1 cellular context compared by ENCODE assay signal in the genomic region with DNA sequence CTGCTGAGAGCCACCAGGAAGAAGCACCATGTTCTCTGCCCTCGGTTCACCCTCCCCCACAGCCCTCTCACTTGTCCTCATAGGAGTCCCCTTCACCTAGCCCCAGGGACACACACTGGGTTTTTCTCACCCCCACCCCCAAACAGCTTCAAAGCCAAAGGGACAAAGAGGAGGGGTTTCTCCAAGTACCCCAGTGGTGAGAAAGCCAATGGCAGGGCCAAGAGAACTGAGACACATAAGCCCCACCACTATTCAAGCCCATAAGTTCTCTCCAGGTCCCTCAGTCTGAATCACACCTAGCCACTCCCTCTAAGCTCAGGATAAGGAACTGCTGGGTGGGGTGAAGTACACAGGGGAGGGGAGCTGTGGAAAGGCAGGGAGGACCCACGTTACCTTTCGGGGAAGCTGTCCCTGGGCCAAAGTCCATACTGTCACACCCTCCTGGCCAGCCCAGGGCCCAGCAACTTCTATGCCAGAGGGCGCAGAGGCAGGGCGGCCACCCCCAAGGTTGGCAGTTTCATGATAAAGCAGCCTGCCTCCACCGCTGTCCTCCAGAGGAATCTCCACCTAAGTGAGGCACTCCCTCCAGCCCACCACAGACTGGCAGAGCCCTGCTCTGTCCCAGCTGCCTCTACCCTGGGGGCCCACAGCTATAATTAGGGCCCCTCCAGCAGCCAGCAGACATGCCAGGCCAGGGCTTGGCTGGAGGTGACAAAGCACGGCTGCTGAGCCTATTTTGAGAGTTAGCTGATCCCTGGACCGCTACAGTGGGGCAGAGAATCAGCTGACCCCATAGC.
TF ChIP-seq lines count a peak whose summit lies in the region.

No MANE protein-coding gene starts in this region.

TF ChIP-seq in H1, 55 proteins besides CTCF, POLR2A, EP300 and RAD21:
- TF ChIP-seq GTF2F1 (IDR thresholded peaks at IDR 0.05; ENCODE audit: borderline replicate concordance, low read depth, low read length) = no peak
- TF ChIP-seq, protein P1, sequence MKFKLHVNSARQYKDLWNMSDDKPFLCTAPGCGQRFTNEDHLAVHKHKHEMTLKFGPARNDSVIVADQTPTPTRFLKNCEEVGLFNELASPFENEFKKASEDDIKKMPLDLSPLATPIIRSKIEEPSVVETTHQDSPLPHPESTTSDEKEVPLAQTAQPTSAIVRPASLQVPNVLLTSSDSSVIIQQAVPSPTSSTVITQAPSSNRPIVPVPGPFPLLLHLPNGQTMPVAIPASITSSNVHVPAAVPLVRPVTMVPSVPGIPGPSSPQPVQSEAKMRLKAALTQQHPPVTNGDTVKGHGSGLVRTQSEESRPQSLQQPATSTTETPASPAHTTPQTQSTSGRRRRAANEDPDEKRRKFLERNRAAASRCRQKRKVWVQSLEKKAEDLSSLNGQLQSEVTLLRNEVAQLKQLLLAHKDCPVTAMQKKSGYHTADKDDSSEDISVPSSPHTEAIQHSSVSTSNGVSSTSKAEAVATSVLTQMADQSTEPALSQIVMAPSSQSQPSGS (IDR thresholded peaks at IDR 0.05; ENCODE audit: low read length) = no peak
TF ChIP-seq in H1: peak in this region for 0.
